Comparison of ENCODE assay signal across 9 cellular contexts in genomic region chr3:185825639-185826481, GRCh38. TPM values are rescaled to one million over a fixed set of nuclear protein-coding genes. Genes with fewer than 3 reads are reported as not detected.
DNase-seq lines count a peak whose midpoint lies in the region; ATAC-seq, FAIRE-seq and TF ChIP-seq lines count a peak whose summit lies in the region.
"Had no signal": no experiment of that assay in that cellular context is flagged by ENCODE, and none has a peak within 500 bp of the region (broad histone marks: within the 10 kb centered on the region; RNA-seq: fewer than 3 reads in every experiment).

No MANE protein-coding gene starts in this region.

- ATAC-seq in HG03103 (IDR thresholded peaks at IDR 0.05; ENCODE audit: low read depth, unreplicated experiment), result peak; percentile 34

- H3K4me3 Mint-ChIP-seq in MCF 10A (ENCODE audit: unreplicated experiment), result peak overlapping the region; percentile 96

- peaks cover 0 to 5% of the 10 kb centered on the region in 2 donors for H3K4me1 ChIP-seq in kidney (ENCODE audit: control insufficient read depth in 1 of 2, insufficient read depth in 1 of 2, low read depth in 1 of 2, low read length in 2 of 2)

- H3K36me3 Mint-ChIP-seq in MCF 10A (ENCODE audit: insufficient read depth, unreplicated experiment), result peaks cover 9% of the 10 kb centered on the region

- H3K9me3 Mint-ChIP-seq in MCF 10A (ENCODE audit: unreplicated experiment), result peaks cover 10% of the 10 kb centered on the region

- no peaks in the 10 kb centered on the region for H3K27me3 Mint-ChIP-seq in MCF 10A (ENCODE audit: insufficient read depth, unreplicated experiment)

- H3K4me3 ChIP-seq in kidney (ENCODE audit: low read length in 2 of 2), result peak overlapping the region; percentile 69 to 71

- BruUV-seq in MCF 10A (replicated peaks; lab: Mats Ljungman, UMichigan), result no TSS peak

- FAIRE-seq in kidney (lab: Jason Lieb, UNC), result no peak
- FAIRE-seq: G401.6 had no signal

- H3K27ac Mint-ChIP-seq in MCF 10A (ENCODE audit: low read depth, unreplicated experiment), result peak overlapping the region; percentile 99

- H3K4me1 Mint-ChIP-seq in MCF 10A (ENCODE audit: insufficient read depth, unreplicated experiment), result peaks cover 12% of the 10 kb centered on the region

- no peaks in the 10 kb centered on the region for H3K9me3 ChIP-seq in kidney (ENCODE audit: control insufficient read depth in 1 of 2, low read length in 2 of 2)

- H3K27ac ChIP-seq in RWPE1, result peak overlapping the region; percentile 95
- peak overlapping the region; percentile 71 to 73 for H3K27ac ChIP-seq in kidney (ENCODE audit: low read depth in 2 of 2, low read length in 2 of 2)

- CTCF ChIA-PET in RWPE1 (lab: Yijun Ruan, JAX) (interaction anchor here (0.6 to 1.2 kb wide), 4 partner anchors 15 to 117 kb away, joined by 3 to 5 read pairs (median 3); no protein-coding TSS in a partner anchor), MCF 10A (lab: Yijun Ruan, JAX) (no interaction called here)

- no peaks in the 10 kb centered on the region for H3K36me3 ChIP-seq in kidney (ENCODE audit: control insufficient read depth in 1 of 2, insufficient read depth in 2 of 2, low read length in 2 of 2)

- intact Hi-C loops in MCF 10A (cut with micrococcal nuclease) (no loop called here), kidney (cut with DNase I) (no loop called here)

- peak overlapping the region; percentile 51 to 56 for H3K9ac ChIP-seq in kidney (ENCODE audit: low read length in 2 of 2)

- POLR2A ChIA-PET in RWPE1 (lab: Yijun Ruan, JAX; ENCODE audit: low non-redundant PET), result no interaction called here
- POLR2A ChIA-PET in MCF 10A (lab: Yijun Ruan, JAX), result interaction anchor here (1.5 to 6.2 kb wide), 3 partner anchors 94 to 166 kb away, joined by 5 to 128 read pairs (median 6); no protein-coding TSS in a partner anchor

- no peak for TF ChIP-seq CTCF in RWPE1 (conservative IDR thresholded peaks at IDR 0.05; ENCODE audit: low read depth)
- no peak for TF ChIP-seq CTCF in MCF 10A (IDR thresholded peaks at IDR 0.05; ENCODE audit: unreplicated experiment)
- no peak for TF ChIP-seq CTCF in kidney (IDR thresholded peaks at IDR 0.05; ENCODE audit: borderline replicate concordance, extremely low read depth, insufficient read depth)

- peak; percentile 10 to 51 for DNase-seq in NCI-H524 (lab: John Stamatoyannopoulos, UW)
- DNase-seq in NCI-H524 treated with DMSO at 0.1 percent for 48 hours (lab: John Stamatoyannopoulos, UW), result no peak
- DNase-seq in RWPE1 (ENCODE audit: low spot score), result peak; percentile 59
- peak; percentile 61 for DNase-seq in MCF 10A (ENCODE audit: unreplicated experiment)
- DNase-seq in kidney, result peak; percentile 86
- peak; percentile 39 for DNase-seq in stimulated activated CD4-positive, alpha-beta T cell treated with anti-CD3 and anti-CD28 coated beads, Interleukin-2, amount 100 ng/mL, for 4 hours (ENCODE audit: low read depth)
- DNase-seq in COR-L47 (lab: John Stamatoyannopoulos, UW), result no peak

RNA-seq across cellular contexts. Expression of gene IGF2BP2, which starts 1.0 kb away (rescaled TPM):
- 108 and 154 TPM in 2 replicates for total RNA-seq in MCF 10A (2022)
- 26.9 TPM for total RNA-seq in kidney
- 7.7 TPM for polyA plus RNA-seq in kidney (ENCODE audit: insufficient read depth, low read depth, low replicate concordance)

Comparison
In these comparisons a context has a peak if more than half of its experiments do, and no peak if none do; other contexts are left out.
1. DNase-seq: peak in NCI-H524 (2 of 2), RWPE1 (single experiment), MCF 10A (single experiment), kidney (single experiment) and stimulated activated CD4-positive, alpha-beta T cell treated with anti-CD3 and anti-CD28 coated beads, Interleukin-2, amount 100 ng/mL, for 4 hours (single experiment); none in NCI-H524 treated with DMSO at 0.1 percent for 48 hours (single experiment) and COR-L47 (single experiment).